Comparison of ENCODE assay signal across 10 cellular contexts in the genomic region with DNA sequence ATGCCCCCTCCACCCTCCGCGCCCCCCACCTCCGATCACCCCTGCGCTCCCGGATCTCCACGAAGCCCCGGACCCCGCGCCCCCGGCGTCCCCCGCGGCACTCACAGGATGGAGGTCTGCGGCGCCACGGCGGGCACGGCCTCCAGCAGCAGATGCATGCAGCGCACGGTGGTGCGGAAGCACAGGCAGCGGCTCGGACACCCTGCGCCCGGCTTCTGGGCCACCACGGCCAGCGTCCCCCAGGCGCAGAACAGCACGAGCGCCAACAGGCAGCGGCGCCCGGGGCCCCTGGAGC. TPM values are rescaled to one million over a fixed set of nuclear protein-coding genes. Genes with fewer than 3 reads are reported as not detected.
DNase-seq lines count a peak whose midpoint lies in the region; ATAC-seq, FAIRE-seq and TF ChIP-seq lines count a peak whose summit lies in the region.
"Had no signal": no experiment of that assay in that cellular context is flagged by ENCODE, and none has a peak within 500 bp of the region (broad histone marks: within the 10 kb centered on the region; RNA-seq: fewer than 3 reads in every experiment).

No MANE protein-coding gene starts in this region.

- H3K4me1 ChIP-seq in liver (ENCODE audit: control insufficient read depth in 4 of 4, insufficient read depth in 4 of 4, low read length in 3 of 4) (peaks cover 0 to 9% (median 1%) of the 10 kb centered on the region in 4 donors), HepG2 (ENCODE audit: insufficient read depth, low read length) (no peaks in the 10 kb centered on the region), endodermal cell (ENCODE audit: control insufficient read depth, insufficient read depth, low read length) (peaks cover 3% of the 10 kb centered on the region), mesendoderm (ENCODE audit: control insufficient read depth, low read depth, low read length) (peaks cover 9% of the 10 kb centered on the region), vagina (peaks cover 27% of the 10 kb centered on the region)

- no peaks in the 10 kb centered on the region for H3K9me3 ChIP-seq in liver (ENCODE audit: control insufficient read depth in 4 of 4, low read length in 3 of 4)
- no peaks in the 10 kb centered on the region for H3K9me3 ChIP-seq in HepG2 (ENCODE audit: low read length)
- no peaks in the 10 kb centered on the region for H3K9me3 ChIP-seq in endodermal cell (ENCODE audit: control insufficient read depth, low read length)
- no peaks in the 10 kb centered on the region for H3K9me3 ChIP-seq in vagina

- H3K36me3 ChIP-seq in liver (ENCODE audit: control insufficient read depth in 4 of 4, insufficient read depth in 3 of 4, low read depth in 1 of 4, low read length in 3 of 4) (no peaks in the 10 kb centered on the region), HepG2 (replicated peaks in 1 of 2; ENCODE audit: control insufficient read depth in 1 of 2, insufficient read depth in 2 of 2, low read length in 2 of 2) (no peaks in the 10 kb centered on the region), endodermal cell (ENCODE audit: control insufficient read depth, insufficient read depth, low read length) (peaks cover 16% of the 10 kb centered on the region), mesendoderm (ENCODE audit: control insufficient read depth, insufficient read depth, low read length) (no peaks in the 10 kb centered on the region), vagina (no peaks in the 10 kb centered on the region)

- H3K27ac Mint-ChIP-seq in endodermal cell, result peak overlapping the region; percentile 76
- H3K27ac Mint-ChIP-seq: activated naive CD4-positive, alpha-beta T cell treated with anti-CD3 and anti-CD28 coated beads, Interleukin-2, amount 50 U/mL, for 72 hours had no signal

- TF ChIP-seq POLR2A in HepG2 (IDR thresholded peaks at IDR 0.05; ENCODE audit: insufficient read depth in 1 of 2, low read depth in 2 of 2, low read length in 2 of 2) (no peak), vagina (IDR thresholded peaks at IDR 0.05) (no peak)

- intact Hi-C loops in HepG2 (cut with micrococcal nuclease; ENCODE audit: unreplicated experiment) (no loop called here), vagina (cut with DNase I) (loop anchor here (5.0 kb wide), 1 partner anchor 92 kb away; no protein-coding TSS in a partner anchor)

- TF ChIP-seq EP300 in HepG2 (IDR thresholded peaks at IDR 0.05; ENCODE audit: low read depth in 2 of 2, low read length in 2 of 2) (no peak), HepG2 (CRISPR knock-in tag; IDR thresholded peaks at IDR 0.05; ENCODE audit: borderline replicate concordance) (no peak)

- H3K4me3 ChIP-seq in liver (ENCODE audit: low read depth in 1 of 3, low read length in 3 of 3) (peak overlapping the region in 1 of 3 donors; percentile 49), HepG2 (replicated peaks in 1 of 3; ENCODE audit: insufficient read depth in 1 of 3, low read depth in 2 of 3, low read length in 3 of 3) (no peak overlapping the region), endodermal cell (ENCODE audit: low read length) (peak overlapping the region; percentile 65), mesendoderm (ENCODE audit: low read length) (peak overlapping the region; percentile 74), vagina (peak overlapping the region; percentile 72 to 88)

- H2BK120ac ChIP-seq in mesendoderm (ENCODE audit: low read depth, low read length), result peak overlapping the region; percentile 62

- peak overlapping the region; percentile 64 to 70 for H3K27ac ChIP-seq in liver (ENCODE audit: low read depth in 1 of 2, low read length in 2 of 2)
- H3K27ac ChIP-seq in HepG2 (ENCODE audit: extremely low read length, insufficient read depth, low read length), result no peak overlapping the region
- peak overlapping the region; percentile 90 for H3K27ac ChIP-seq in endodermal cell (ENCODE audit: low read depth, low read length)
- H3K27ac ChIP-seq in mesendoderm (ENCODE audit: low read depth, low read length), result peak overlapping the region; percentile 70
- H3K27ac ChIP-seq in vagina, result peak overlapping the region; percentile 90

- TF ChIP-seq CTCF in liver (IDR thresholded peaks at IDR 0.05; ENCODE audit: low read depth, low read length, missing input control), result no peak
- TF ChIP-seq CTCF in HepG2 (CRISPR knock-in tag; IDR thresholded peaks at IDR 0.05), result no peak
- TF ChIP-seq CTCF in endodermal cell (conservative IDR thresholded peaks at IDR 0.05), result no peak
- TF ChIP-seq CTCF in vagina (IDR thresholded peaks at IDR 0.05), result no peak

- no peaks in the 10 kb centered on the region for H4K20me1 ChIP-seq in HepG2 (ENCODE audit: insufficient read depth, low read length)

- ATAC-seq in HepG2 (no peak), HG03342 (IDR thresholded peaks at IDR 0.05; ENCODE audit: unreplicated experiment) (no peak)

- WGBS in liver, result 2% methylated on average over 33 of the region's 33 CpGs
- WGBS in HepG2 (ENCODE audit: low lambda C conversion rate), result 68% methylated on average over 33 of the region's 33 CpGs
- 0% methylated on average over 33 of the region's 33 CpGs; no CpG with 5 or more reads in 1 of the 2 experiments for WGBS in endodermal cell (ENCODE audit: insufficient coverage in 1 of 2, insufficient read length in 1 of 2), 2 experiments
- WGBS in mesendoderm (ENCODE audit: extremely low coverage, insufficient coverage, low lambda C conversion rate), result no CpG with 5 or more reads among the region's 33 CpGs

- H3K9ac ChIP-seq in liver (ENCODE audit: low read depth in 1 of 2, low read length in 2 of 2) (no peak overlapping the region), HepG2 (ENCODE audit: insufficient read depth, low read depth, low read length) (no peak overlapping the region), endodermal cell (ENCODE audit: extremely low read depth, low read length, poor library complexity, severe bottlenecking) (peak overlapping the region; percentile 70), mesendoderm (ENCODE audit: low read length) (peak overlapping the region; percentile 89)

- peak overlapping the region; percentile 97 for H3K4ac ChIP-seq in mesendoderm (ENCODE audit: low read depth, low read length)

- no peak overlapping the region for H4K8ac ChIP-seq in mesendoderm (ENCODE audit: low read depth, low read length)

- no peaks in the 10 kb centered on the region for H3K9me3 Mint-ChIP-seq in endodermal cell
- H3K9me3 Mint-ChIP-seq: activated naive CD4-positive, alpha-beta T cell treated with anti-CD3 and anti-CD28 coated beads, Interleukin-2, amount 50 U/mL, for 72 hours had no signal

- H3K27me3 Mint-ChIP-seq in endodermal cell (ENCODE audit: insufficient read depth), result peaks cover 41% of the 10 kb centered on the region

- DNase-seq in HepG2 (ENCODE audit: low spot score), result no peak
- DNase-seq in endodermal cell, result peak; percentile 87
- DNase-seq in mesendoderm, result no peak
- DNase-seq in vagina (ENCODE audit: extremely low spot score in 2 of 2), result no peak
- DNase-seq in cerebellum (ENCODE audit: low spot score), result no peak
- no peak for DNase-seq in activated CD4-positive, alpha-beta T cell treated with anti-CD3 and anti-CD28 coated beads, Interleukin-2, amount 50 U/mL, for 4 hours
- DNase-seq: Calu3 had no signal

- no peak overlapping the region for H2AFZ ChIP-seq in HepG2 (ENCODE audit: low read length)

- no peak for TF ChIP-seq RAD21 in liver (IDR thresholded peaks at IDR 0.05)
- no peak for TF ChIP-seq RAD21 in HepG2 (CRISPR knock-in tag; IDR thresholded peaks at IDR 0.05)

- peak overlapping the region; percentile 94 for H3K56ac ChIP-seq in mesendoderm (ENCODE audit: low read length)

- POLR2A ChIA-PET in HepG2 (lab: Yijun Ruan, JAX), result no interaction called here

- H3K18ac ChIP-seq in mesendoderm (ENCODE audit: low read length), result peak overlapping the region; percentile 89

- no peak overlapping the region for H4K5ac ChIP-seq in mesendoderm (ENCODE audit: low read length)

- BruUV-seq in HepG2 (replicated peaks; lab: Mats Ljungman, UMichigan), result no TSS peak

- H3K27me3 ChIP-seq in liver (ENCODE audit: control insufficient read depth in 4 of 4, insufficient read depth in 4 of 4, low read length in 3 of 4), result peaks cover 0 to 4% (median 0%) of the 10 kb centered on the region in 4 donors
- peaks cover 2 to 33% of the 10 kb centered on the region in 2 experiments; a peak in 4 of 5 replicates for H3K27me3 ChIP-seq in HepG2 (ENCODE audit: control insufficient read depth in 1 of 2, insufficient read depth in 2 of 2, low read length in 2 of 2)
- no peaks in the 10 kb centered on the region for H3K27me3 ChIP-seq in endodermal cell (ENCODE audit: control insufficient read depth, insufficient read depth, low read length, poor library complexity, severe bottlenecking)
- no peaks in the 10 kb centered on the region for H3K27me3 ChIP-seq in mesendoderm (ENCODE audit: insufficient read depth, low read length, poor library complexity)
- no peaks in the 10 kb centered on the region for H3K27me3 ChIP-seq in vagina

- H3K4me3 Mint-ChIP-seq in endodermal cell, result peak overlapping the region; percentile 89

- H3K23ac ChIP-seq in mesendoderm (ENCODE audit: low read length), result peak overlapping the region; percentile 66

- H2BK15ac ChIP-seq in mesendoderm (replicated peaks; ENCODE audit: low read depth), result no peak overlapping the region

- H3K4me1 Mint-ChIP-seq in endodermal cell, result peaks cover 19% of the 10 kb centered on the region

- peaks cover 13% of the 10 kb centered on the region for H3K79me1 ChIP-seq in mesendoderm (ENCODE audit: low read length)

- CTCF ChIA-PET in HepG2 (lab: Yijun Ruan, JAX; ENCODE audit: low intra/inter-chr PET ratio, low total read pairs), result no interaction called here

- no peak for FAIRE-seq in HepG2 (lab: Jason Lieb, UNC)

- H2BK5ac ChIP-seq in mesendoderm (ENCODE audit: low read length), result no peak overlapping the region

- in situ Hi-C loops in HepG2 (cut with HindIII; ENCODE audit: extremely low pct_ligation_motif_present, low pct_unique_long_range_greater_than_20kb), result no loop called here

- peaks cover 10% of the 10 kb centered on the region for H3K36me3 Mint-ChIP-seq in endodermal cell (ENCODE audit: low read depth)

- H2AK5ac ChIP-seq in mesendoderm (ENCODE audit: low read length), result no peak overlapping the region

- H3K4me2 ChIP-seq in HepG2 (ENCODE audit: low read depth, low read length), result no peak overlapping the region
- no peak overlapping the region for H3K4me2 ChIP-seq in mesendoderm (ENCODE audit: low read length)

- no peaks in the 10 kb centered on the region for H3K79me2 ChIP-seq in HepG2 (ENCODE audit: insufficient read depth, low read length)
- H3K79me2 ChIP-seq in mesendoderm (ENCODE audit: control insufficient read depth, insufficient read depth, low read length), result peaks cover 33% of the 10 kb centered on the region

RNA-seq across cellular contexts. Expression of a gene that starts 0.2 kb away (rescaled TPM):
- total RNA-seq in liver, result 10 to 100 TPM; 19.1 to 21.5 TPM
- polyA plus RNA-seq in liver, result 10 to 100 TPM in 1 of 2 donors, 1 to 10 TPM in 1; 4.2 to 14.7 TPM
- not detected in 2 replicates for total RNA-seq in HepG2 (2016; rRNA removed; fragmentation: Illumina TruSeq; extraction: Trizol)
- total RNA-seq in HepG2 (2016; cell fraction: cytosol; rRNA removed; fragmentation: Illumina TruSeq; extraction: Trizol; ENCODE audit: low read depth), result not detected in 2 replicates
- total RNA-seq in HepG2 (2016; cell fraction: insoluble cytoplasmic fraction; rRNA removed; fragmentation: Illumina TruSeq; extraction: Trizol), result not detected in 2 replicates
- total RNA-seq in HepG2 (2016; cell fraction: membrane; rRNA removed; fragmentation: Illumina TruSeq; extraction: Trizol), result not detected in 2 replicates
- not detected in 2 replicates for total RNA-seq in HepG2 (2016; cell fraction: nucleus; rRNA removed; fragmentation: Illumina TruSeq; extraction: Trizol)
- polyA plus RNA-seq in HepG2 (2011; rRNA removed), result not detected in 2 replicates
- polyA plus RNA-seq in HepG2 (2011; cell fraction: cytosol; rRNA removed), result 0.04 TPM in 1 of 2 replicates, not detected in the other
- not detected in 2 replicates for polyA plus RNA-seq in HepG2 (2011; cell fraction: nucleus; rRNA removed)
- not detected in 2 replicates for polyA plus RNA-seq in HepG2 (2012)
- not detected in 2 replicates for polyA plus RNA-seq in HepG2 (2016; cell fraction: cytosol; fragmentation: Illumina TruSeq; extraction: Trizol; ENCODE audit: low read depth)
- not detected in 2 replicates for polyA plus RNA-seq in HepG2 (2016; cell fraction: insoluble cytoplasmic fraction; fragmentation: Illumina TruSeq; extraction: Trizol; ENCODE audit: low read depth)
- polyA plus RNA-seq in HepG2 (2016; cell fraction: membrane; fragmentation: Illumina TruSeq; extraction: Trizol; ENCODE audit: low read depth), result not detected in 2 replicates
- not detected in 2 replicates for polyA plus RNA-seq in HepG2 (2016; cell fraction: nucleus; fragmentation: Illumina TruSeq; extraction: Trizol; ENCODE audit: insufficient read depth, low read depth)
- polyA minus RNA-seq in HepG2 (2011; rRNA and poly(A)+ RNA removed; ENCODE audit: low replicate concordance), result 8.0 TPM in 1 of 2 replicates, not detected in the other
- 0.53 TPM in 1 of 2 replicates, not detected in the other for polyA minus RNA-seq in HepG2 (2011; cell fraction: cytosol; rRNA and poly(A)+ RNA removed)
- 0.26 TPM in 1 of 2 replicates, not detected in the other for polyA minus RNA-seq in HepG2 (2011; cell fraction: nucleus; rRNA and poly(A)+ RNA removed)
- 100 to 1,000 TPM; 212 to 247 TPM for total RNA-seq in endodermal cell
- polyA plus RNA-seq in endodermal cell (2013, experiment 1 of 2), result 106 TPM
- 104 TPM for polyA plus RNA-seq in endodermal cell (2013, experiment 2 of 2)
- 60.4 TPM for polyA plus RNA-seq in mesendoderm (2013, experiment 1 of 2)
- polyA plus RNA-seq in mesendoderm (2013, experiment 2 of 2), result 60.8 TPM
- total RNA-seq in vagina, result 33.6 TPM
- total RNA-seq in cerebellum, result 39.7 TPM
- total RNA-seq: Calu3 had no signal

Comparison
In these comparisons a context has a peak if more than half of its experiments do, and no peak if none do; other contexts are left out.
1. RNA of a gene that starts 0.2 kb away (total RNA-seq): 212 to 247 TPM in endodermal cell, 39.7 TPM in cerebellum (single experiment), 33.6 TPM in vagina (single experiment) and 19.1 to 21.5 TPM in liver; not detected in HepG2; every median in the first group is over 10 times any median in the second.
2. H3K4me3 ChIP-seq: peak in endodermal cell (single experiment), mesendoderm (single experiment) and vagina (2 of 2); none in HepG2 (0 of 3).
3. H3K9ac ChIP-seq: peak in endodermal cell (single experiment) and mesendoderm (single experiment); none in liver (0 of 2) and HepG2 (single experiment).